In genomic region chrX:1661048-1661921, GRCh38 we compare ENCODE assay signal across 8 cellular contexts. TPM values are rescaled to one million over a fixed set of nuclear protein-coding genes. Genes with fewer than 3 reads are reported as not detected.
DNase-seq lines count a peak whose midpoint lies in the region; ATAC-seq, FAIRE-seq and TF ChIP-seq lines count a peak whose summit lies in the region.

No MANE protein-coding gene starts in this region.

- peaks cover 4% of the 10 kb centered on the region; the same call in 1 of the 2 replicates for H3K23me2 ChIP-seq in H1 (ENCODE audit: low read depth, low read length)

- H4K8ac ChIP-seq in H1 (ENCODE audit: extremely low read depth, insufficient read depth, low read length): 0 out of 2 replicates have a peak overlapping the region, but pooled peaks have one; percentile 45

- no peak overlapping the region for H3K9ac ChIP-seq in H1 (replicated peaks in 1 of 4; ENCODE audit: extremely low read depth in 1 of 4, low read depth in 3 of 4, low read length in 3 of 4)

- no peak for TF ChIP-seq RAD21 in H1 (IDR thresholded peaks at IDR 0.05 in 1 of 2, conservative IDR thresholded peaks at IDR 0.05 in 1 of 2; ENCODE audit: low read depth in 2 of 2, low read length in 2 of 2)

- no peak overlapping the region; a peak in 1 of 8 replicates for H3K4me3 ChIP-seq in H1 (ENCODE audit: extremely low read depth in 1 of 4, insufficient read depth in 2 of 4, low read depth in 3 of 4, low read length in 4 of 4)
- H3K4me3 ChIP-seq in spleen: peak overlapping the region in 7 of 8 donors; percentile 29 to 71 (median 41)

- DNase-seq in WTC11 (ENCODE audit: low spot score) (peak; percentile 91), H1 (ENCODE audit: low read depth in 1 of 2, low spot score in 2 of 2) (peak; percentile 82 to 90), spleen (peak; percentile 94), NCI-H510A treated with DMSO at 0.1 percent for 48 hours (lab: John Stamatoyannopoulos, UW) (no peak), SHP77 (lab: John Stamatoyannopoulos, UW) (no peak)

- H3K9me3 ChIP-seq in H1 (ENCODE audit: insufficient read depth in 2 of 2, low read depth in 1 of 2, low read length in 1 of 2): no peaks in the 10 kb centered on the region; a peak in 1 of 4 replicates
- H3K9me3 ChIP-seq in spleen: peaks cover 0 to 9% (median 0%) of the 10 kb centered on the region in 8 donors

- H3K79me2 ChIP-seq in H1 (ENCODE audit: control insufficient read depth in 1 of 2, insufficient read depth in 2 of 2, low read length in 2 of 2): peaks cover 0 to 4% of the 10 kb centered on the region in 2 experiments; a peak in 1 of 4 replicates

- no peak overlapping the region; the same call in 1 of the 2 replicates for H2BK20ac ChIP-seq in H1 (ENCODE audit: low read length)

- H3K27me3 ChIP-seq in H1 (replicated peaks in 1 of 4; ENCODE audit: control insufficient read depth in 3 of 4, extremely low read depth in 1 of 4, insufficient read depth in 3 of 4, low read length in 3 of 4) (no peaks in the 10 kb centered on the region), spleen (replicated peaks in 1 of 7) (no peaks in the 10 kb centered on the region)

- H4K20me1 ChIP-seq in H1 (replicated peaks in 1 of 2; ENCODE audit: control insufficient read depth in 1 of 2, insufficient read depth in 2 of 2, low read length in 2 of 2): no peaks in the 10 kb centered on the region

- ATAC-seq in GM18520 (IDR thresholded peaks at IDR 0.05; ENCODE audit: unreplicated experiment) (peak; percentile 65), HG03064 (IDR thresholded peaks at IDR 0.05; ENCODE audit: low read depth, unreplicated experiment) (peak; percentile 51), WTC11 (peak; percentile 81), GM19023 (IDR thresholded peaks at IDR 0.05; ENCODE audit: unreplicated experiment) (no peak)

- intact Hi-C loops in spleen (cut with DNase I; ENCODE audit: low total_unique reads): no loop called here

- CTCF ChIA-PET in WTC11 (lab: Charles Lee): no interaction called here
- CTCF ChIA-PET in H1 (lab: Charles Lee; ENCODE audit: partially characterized antibody): no interaction called here

- peaks cover 6% of the 10 kb centered on the region; the same call in 1 of the 2 replicates for H3K36me3 Mint-ChIP-seq in WTC11

- H3K4me1 ChIP-seq in H1 (replicated peaks in 1 of 4; ENCODE audit: control insufficient read depth in 3 of 4, insufficient read depth in 4 of 4, low read length in 3 of 4) (peaks cover 0 to 2% (median 0%) of the 10 kb centered on the region in 4 experiments; a peak in 2 of 7 replicates), spleen (peaks cover 0 to 74% (median 8%) of the 10 kb centered on the region in 6 donors)

- H3K36me3 ChIP-seq in H1 (ENCODE audit: control insufficient read depth in 2 of 4, insufficient read depth in 4 of 4, low read length in 3 of 4) (no peaks in the 10 kb centered on the region), spleen (peaks cover 0 to 10% (median 0%) of the 10 kb centered on the region in 6 donors)

- H4K91ac ChIP-seq in H1 (replicated peaks; ENCODE audit: insufficient read length, low read length): no peak overlapping the region

- H3K27me3 Mint-ChIP-seq in WTC11 (ENCODE audit: low read depth): no peaks in the 10 kb centered on the region; the same call in 1 of the 2 replicates

- H2BK120ac ChIP-seq in H1 (replicated peaks; ENCODE audit: low read depth, low read length): no peak overlapping the region

- H3K9me3 Mint-ChIP-seq in WTC11: peaks cover 17% of the 10 kb centered on the region

- 0 out of 2 replicates have a peak overlapping the region, but pooled peaks have one; percentile 14 for H2BK12ac ChIP-seq in H1 (ENCODE audit: low read depth, low read length)

- POLR2A ChIA-PET in WTC11 (lab: Charles Lee) (no interaction called here), H1 (lab: Charles Lee; ENCODE audit: partially characterized antibody) (no interaction called here)

- peak overlapping the region; percentile 42 for H3K4me3 Mint-ChIP-seq in WTC11

- H3K18ac ChIP-seq in H1 (ENCODE audit: extremely low read depth, low read length): peak overlapping the region; percentile 51; the same call in 1 of the 2 replicates

- no peak overlapping the region for H2AFZ ChIP-seq in H1 (ENCODE audit: low read length)

- H3K79me1 ChIP-seq in H1 (ENCODE audit: low read depth, low read length): no peaks in the 10 kb centered on the region

- no peak overlapping the region for H3K4ac ChIP-seq in H1 (replicated peaks; ENCODE audit: insufficient read length, low read depth, low read length)

- H3K27ac ChIP-seq in H1 (ENCODE audit: low read depth, low read length) (no peak overlapping the region), spleen (peak overlapping the region in 7 of 8 donors; percentile 72 to 93 (median 82))

- peaks cover 21% of the 10 kb centered on the region for H3K4me1 Mint-ChIP-seq in WTC11

- FAIRE-seq in H1 (lab: Jason Lieb, UNC): peak; percentile 99

- H4K5ac ChIP-seq in H1 (ENCODE audit: insufficient read length, low read depth, low read length): peak overlapping the region; percentile 23

- TF ChIP-seq EP300 in H1 (IDR thresholded peaks at IDR 0.05; ENCODE audit: borderline replicate concordance in 1 of 2, low read depth in 2 of 2, low read length in 2 of 2): no peak

- H3K56ac ChIP-seq in H1 (replicated peaks; ENCODE audit: insufficient read length, low read depth, low read length): no peak overlapping the region

- TF ChIP-seq POLR2A in H1 (IDR thresholded peaks at IDR 0.05; ENCODE audit: control extremely low read depth in 1 of 2, low read depth in 2 of 2, low read length in 2 of 2) (no peak), spleen (IDR thresholded peaks at IDR 0.05) (no peak)

- no peak overlapping the region; a peak in 1 of 4 replicates for H3K4me2 ChIP-seq in H1 (ENCODE audit: insufficient read depth in 1 of 2, low read depth in 2 of 2, low read length in 2 of 2)

- H2AK5ac ChIP-seq in H1 (ENCODE audit: low read depth, low read length): no peak overlapping the region

- H2BK15ac ChIP-seq in H1 (ENCODE audit: low read length): 0 out of 2 replicates have a peak overlapping the region, but pooled peaks have one; percentile 19

- TF ChIP-seq CTCF in WTC11 (IDR thresholded peaks at IDR 0.05) (no peak), H1 (IDR thresholded peaks at IDR 0.05; ENCODE audit: control extremely low read depth in 1 of 3, insufficient read depth in 1 of 3, low read depth in 1 of 3, low read length in 3 of 3) (no peak), spleen (IDR thresholded peaks at IDR 0.05 in 8 of 11, conservative IDR thresholded peaks at IDR 0.05 in 3 of 11) (no peak)

- H3K27ac Mint-ChIP-seq in WTC11: no peak overlapping the region; the same call in 1 of the 2 replicates

- WGBS in H1 (ENCODE audit: extremely low coverage in 1 of 2, insufficient coverage in 1 of 2, insufficient read length in 1 of 2, insufficient replicate concordance in 2 of 2, low coverage in 1 of 2, low lambda C conversion rate in 2 of 2, missing lambda C conversion rate in 1 of 2), 2 experiments: 60% methylated on average over 16 of the region's 16 CpGs; no CpG with 5 or more reads in 1 of the 2 experiments
- 59 to 72% (median 68%) methylated on average over 11 to 16 of the region's 16 CpGs for WGBS in spleen, 5 donors

- 0 out of 2 replicates have a peak overlapping the region, but pooled peaks have one; percentile 68 for H2BK5ac ChIP-seq in H1 (ENCODE audit: low read depth, low read length)

- no peak overlapping the region for H3K14ac ChIP-seq in H1 (ENCODE audit: insufficient read length)

- no peak overlapping the region for H3K23ac ChIP-seq in H1 (ENCODE audit: insufficient read length)

TF ChIP-seq in WTC11, 78 proteins besides CTCF, POLR2A, EP300 and RAD21 (continues in another document):
- TF ChIP-seq TCF7 (CRISPR knock-in tag; IDR thresholded peaks at IDR 0.05; ENCODE audit: low read depth) (no peak), ATF1 (CRISPR knock-in tag; IDR thresholded peaks at IDR 0.05) (no peak), NFYB (CRISPR knock-in tag; conservative IDR thresholded peaks at IDR 0.05; ENCODE audit: low read depth) (peak; percentile 94), TEAD1 (CRISPR knock-in tag; IDR thresholded peaks at IDR 0.05) (no peak), MLX (CRISPR knock-in tag; IDR thresholded peaks at IDR 0.05) (no peak)

TF ChIP-seq in H1, 55 proteins besides CTCF, POLR2A, EP300 and RAD21 (continues in another document):
- TF ChIP-seq TBP (IDR thresholded peaks at IDR 0.05; ENCODE audit: low read depth, low read length): peak; percentile 42; the same call in 1 of the 2 replicates
- no peak for TF ChIP-seq CEBPB (IDR thresholded peaks at IDR 0.05; ENCODE audit: low read depth, low read length)
- peak; percentile 52; the same call in 1 of the 2 replicates for TF ChIP-seq TAF1 (IDR thresholded peaks at IDR 0.05; ENCODE audit: low read depth, low read length)
- no peak for TF ChIP-seq POU5F1 (IDR thresholded peaks at IDR 0.05; ENCODE audit: low read depth, low read length)
- TF ChIP-seq SIN3A (conservative IDR thresholded peaks at IDR 0.05 in 1 of 2, IDR thresholded peaks at IDR 0.05 in 1 of 2; ENCODE audit: low read depth in 1 of 2, low read length in 2 of 2): no peak
- no peak for TF ChIP-seq EGR1 (IDR thresholded peaks at IDR 0.05; ENCODE audit: borderline replicate concordance, low read depth, low read length)
- TF ChIP-seq ZNF274 (IDR thresholded peaks at IDR 0.05; ENCODE audit: borderline replicate concordance, extremely low read depth, low read length): no peak
- no peak for TF ChIP-seq KDM4A (IDR thresholded peaks at IDR 0.05; ENCODE audit: low read depth, low read length, severe bottlenecking)
- TF ChIP-seq SAP30 (IDR thresholded peaks at IDR 0.05; ENCODE audit: insufficient read depth, insufficient replicate concordance, low read length): no peak
- no peak for TF ChIP-seq CBX8 (IDR thresholded peaks at IDR 0.05; ENCODE audit: borderline replicate concordance, low read depth, low read length)
- TF ChIP-seq SIRT6 (IDR thresholded peaks at IDR 0.05; ENCODE audit: low read length): no peak
- TF ChIP-seq TAF7 (optimal IDR thresholded peaks at IDR 0.05; ENCODE audit: borderline replicate concordance, low read depth, low read length): no peak
- 0 out of 2 replicates have a peak, but pooled peaks have one; percentile 26 for TF ChIP-seq JUND (IDR thresholded peaks at IDR 0.05; ENCODE audit: low read length)
- TF ChIP-seq FOSL1 (IDR thresholded peaks at IDR 0.05; ENCODE audit: insufficient read depth, low read depth, low read length): no peak

RNA-seq across cellular contexts. Expression of gene ASMT, which starts 46.4 kb away (rescaled TPM):
- total RNA-seq in WTC11 (2021) (0.32 to 0.87 TPM (median 0.33 TPM) in 3 replicates), spleen (1 to 10 TPM in 1 of 7 donors, under 1 TPM in 4, not detected in 2; 0.25 to 9.6 (median 0.54) TPM)
- total RNA-seq in H1 (2021; fragmentation: NEBNext Ultra II Directional; extraction: Animal tissue kit (Norgen Biotek cat#: 25700)): 1.4 and 1.5 TPM in 2 replicates
- polyA plus RNA-seq in H1 (2011; rRNA removed) (2.6 and 3.1 TPM in 2 replicates), spleen (1 to 10 TPM in 2 of 3 donors, under 1 TPM in 1; 0.11 to 3.9 (median 1.2) TPM)
- polyA plus RNA-seq in H1 (2011; cell fraction: cytosol; rRNA removed): 2.8 TPM
- polyA plus RNA-seq in H1 (2011; cell fraction: nucleus; rRNA removed): 1.7 TPM
- 2.6 to 3.1 TPM (median 2.7 TPM) in 4 replicates for polyA plus RNA-seq in H1 (2012, experiment 1 of 2)
- polyA plus RNA-seq in H1 (2012, experiment 2 of 2): 1.7 TPM
- polyA plus RNA-seq in H1 (2013, experiment 1 of 2): 0.26 TPM
- 0.37 TPM for polyA plus RNA-seq in H1 (2013, experiment 2 of 2)
- polyA minus RNA-seq in H1 (2011; rRNA and poly(A)+ RNA removed): 2.2 and 5.2 TPM in 2 replicates
- polyA minus RNA-seq in H1 (2011; cell fraction: cytosol; rRNA and poly(A)+ RNA removed): 1.1 TPM
- polyA minus RNA-seq in H1 (2011; cell fraction: nucleus; rRNA and poly(A)+ RNA removed): not detected

Comparison
In these comparisons a context has a peak if more than half of its experiments do, and no peak if none do; other contexts are left out.
1. DNase-seq: peak in WTC11 (single experiment), H1 (2 of 2) and spleen (single experiment); none in NCI-H510A treated with DMSO at 0.1 percent for 48 hours (single experiment) and SHP77 (0 of 2).
2. H3K4me3 ChIP-seq: peak in spleen (7 of 8); none in H1 (0 of 4).